Comparison of ENCODE assay signal across 15 cellular contexts in the genomic region with DNA sequence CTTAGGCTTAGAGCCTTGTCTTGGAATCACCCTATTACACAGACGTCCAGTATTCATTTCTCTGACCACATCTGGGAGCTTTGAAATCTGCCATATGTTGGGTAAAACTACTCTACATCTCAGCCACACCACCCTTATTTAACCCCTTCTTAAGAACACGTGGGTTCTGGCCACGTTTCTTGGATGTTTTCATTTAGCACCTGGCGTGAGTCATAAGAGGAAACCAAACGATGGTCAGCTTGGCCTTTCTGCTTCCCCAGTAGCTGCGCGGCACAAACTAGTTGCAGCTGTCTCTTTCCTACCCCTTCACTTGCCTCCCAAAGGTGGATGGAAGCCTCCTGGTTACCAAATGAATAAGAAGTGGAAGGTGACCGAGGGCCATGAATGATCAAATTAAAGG.
A peak's percentile ranks its signal among the peaks of the same experiment; 100 is the strongest.
DNase-seq lines count a peak whose midpoint lies in the region; ATAC-seq and TF ChIP-seq lines count a peak whose summit lies in the region.
"Had no signal": no experiment of that assay in that cellular context is flagged by ENCODE, and none has a peak within 500 bp of the region (broad histone marks: within the 10 kb centered on the region; RNA-seq: fewer than 3 reads in every experiment).

No MANE protein-coding gene starts in this region.

- ATAC-seq in GM18909 (IDR thresholded peaks at IDR 0.05; ENCODE audit: poor library complexity, unreplicated experiment) (peak; percentile 66), HG02571 (IDR thresholded peaks at IDR 0.05; ENCODE audit: unreplicated experiment) (peak; percentile 44), HG03442 (IDR thresholded peaks at IDR 0.05; ENCODE audit: unreplicated experiment) (peak; percentile 51), sciatic nerve (peak; percentile 10), heart left ventricle (no peak)

- intact Hi-C loops in sciatic nerve (cut with DNase I): loop anchor here (5.0 kb wide), 1 partner anchor 305 kb away; no protein-coding TSS in a partner anchor
- intact Hi-C loops in heart left ventricle (cut with DNase I): no loop called here

- H3K36me3 ChIP-seq in heart left ventricle: no peaks in the 10 kb centered on the region
- H3K36me3 ChIP-seq: neural progenitor cell had no signal

- TF ChIP-seq POLR2A in heart left ventricle (IDR thresholded peaks at IDR 0.05): no peak

- no peak for TF ChIP-seq CTCF in heart left ventricle (IDR thresholded peaks at IDR 0.05)

- no peaks in the 10 kb centered on the region for H3K9me3 ChIP-seq in heart left ventricle
- H3K9me3 ChIP-seq: SK-N-SH had no signal

- DNase-seq in sciatic nerve (ENCODE audit: low spot score): no peak
- no peak for DNase-seq in KG1 (lab: John Stamatoyannopoulos, UW)
- no peak for DNase-seq in heart left ventricle
- DNase-seq in dedifferentiated amniotic fluid mesenchymal stem cell (ENCODE audit: extremely low spot score): no peak
- DNase-seq: activated CD4-positive, alpha-beta T cell treated with anti-CD3 and anti-CD28 coated beads, Interleukin-2, amount 50 U/mL, for 1 hour; activated T-cell treated with anti-CD3 and anti-CD28 coated beads, Interleukin-2, amount 50 U/mL, for 1 hour; dermis blood vessel endothelial cell; islet precursor cell; NCI-H1436 treated with DMSO at 0.1 percent for 48 hours; NCI-H446; SK-N-SH had no signal

- peaks cover 0 to 7% (median 0%) of the 10 kb centered on the region in 9 donors for H3K27me3 ChIP-seq in heart left ventricle
- H3K27me3 ChIP-seq: neural progenitor cell had no signal

- no peak overlapping the region for H3K27ac ChIP-seq in heart left ventricle
- H3K27ac ChIP-seq: neural progenitor cell had no signal

- no peaks in the 10 kb centered on the region for H3K4me1 ChIP-seq in heart left ventricle

- no peak overlapping the region for H3K4me3 ChIP-seq in heart left ventricle
- H3K4me3 ChIP-seq: neural progenitor cell had no signal

- whole genome bisulfite sequencing in heart left ventricle, 4 donors: 81 to 86% (median 84%) methylated on average over 8 of the region's 8 CpGs

Comparison
In these comparisons a context has a peak if more than half of its experiments do, and no peak if none do; other contexts are left out.
1. ATAC-seq: peak in GM18909 (single experiment), HG02571 (single experiment), HG03442 (single experiment) and sciatic nerve (single experiment); none in heart left ventricle (0 of 4).